Comparison of ENCODE assay signal across 1 cellular context in the genomic region with DNA sequence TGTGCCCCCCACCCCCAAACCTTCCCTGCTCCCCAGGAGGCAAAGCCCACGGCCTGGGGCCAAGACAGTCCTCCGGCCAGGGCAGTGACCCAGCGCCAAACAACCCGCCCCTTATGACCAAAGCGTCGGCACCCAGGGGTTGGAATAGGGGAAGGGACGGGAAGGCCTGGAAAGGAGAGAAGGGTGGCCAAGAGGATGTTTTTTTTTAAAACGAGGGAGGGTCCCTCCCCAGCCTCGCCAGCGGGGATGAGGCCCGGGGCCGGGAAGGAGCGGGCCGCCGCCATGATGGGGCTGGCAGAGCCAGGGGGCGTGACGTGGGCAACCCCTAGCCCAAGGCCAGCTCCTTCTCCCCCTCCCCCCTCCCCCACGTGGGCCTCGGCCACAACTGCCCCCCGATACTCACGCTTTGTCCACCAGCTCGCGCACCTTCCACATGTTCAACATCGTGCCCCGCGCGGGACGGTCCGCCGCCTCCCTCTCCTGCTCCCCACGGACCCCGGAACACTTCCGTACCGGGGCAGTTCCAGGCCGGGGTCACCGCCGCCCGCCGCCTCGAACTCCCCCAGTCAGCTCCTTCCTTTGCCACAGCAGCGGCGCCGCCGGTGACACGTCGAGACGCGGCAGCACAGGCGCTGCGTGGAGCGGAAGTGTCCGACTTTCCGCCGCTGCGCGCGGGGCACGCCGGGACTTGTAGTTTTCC.
A peak's percentile ranks its signal among the peaks of the same experiment; 100 is the strongest.
TF ChIP-seq lines count a peak whose summit lies in the region.

A gene (minus strand): TSS at position 619 of the 700 bp plus-strand sequence. CDS start 175 bp downstream, at position 444.

TF ChIP-seq in HepG2, 621 proteins besides CTCF, POLR2A, EP300 and RAD21 (continued from another document and continues in another):
- peak; percentile 41; the same call in 1 of the 2 replicates for TF ChIP-seq BCL6 (CRISPR knock-in tag; IDR thresholded peaks at IDR 0.05)
- no peak for TF ChIP-seq ZNF83 (CRISPR knock-in tag; IDR thresholded peaks at IDR 0.05; ENCODE audit: borderline replicate concordance)
- peak; percentile 76 for TF ChIP-seq POGZ (CRISPR knock-in tag; IDR thresholded peaks at IDR 0.05)
- TF ChIP-seq, protein P1, sequence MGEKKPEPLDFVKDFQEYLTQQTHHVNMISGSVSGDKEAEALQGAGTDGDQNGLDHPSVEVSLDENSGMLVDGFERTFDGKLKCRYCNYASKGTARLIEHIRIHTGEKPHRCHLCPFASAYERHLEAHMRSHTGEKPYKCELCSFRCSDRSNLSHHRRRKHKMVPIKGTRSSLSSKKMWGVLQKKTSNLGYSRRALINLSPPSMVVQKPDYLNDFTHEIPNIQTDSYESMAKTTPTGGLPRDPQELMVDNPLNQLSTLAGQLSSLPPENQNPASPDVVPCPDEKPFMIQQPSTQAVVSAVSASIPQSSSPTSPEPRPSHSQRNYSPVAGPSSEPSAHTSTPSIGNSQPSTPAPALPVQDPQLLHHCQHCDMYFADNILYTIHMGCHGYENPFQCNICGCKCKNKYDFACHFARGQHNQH (CRISPR knock-in tag; IDR thresholded peaks at IDR 0.05): 0 out of 2 replicates have a peak, but pooled peaks have one; percentile 45
- TF ChIP-seq HNRNPUL1 (IDR thresholded peaks at IDR 0.05; ENCODE audit: low read depth, low read length): no peak
- TF ChIP-seq, protein P2, sequence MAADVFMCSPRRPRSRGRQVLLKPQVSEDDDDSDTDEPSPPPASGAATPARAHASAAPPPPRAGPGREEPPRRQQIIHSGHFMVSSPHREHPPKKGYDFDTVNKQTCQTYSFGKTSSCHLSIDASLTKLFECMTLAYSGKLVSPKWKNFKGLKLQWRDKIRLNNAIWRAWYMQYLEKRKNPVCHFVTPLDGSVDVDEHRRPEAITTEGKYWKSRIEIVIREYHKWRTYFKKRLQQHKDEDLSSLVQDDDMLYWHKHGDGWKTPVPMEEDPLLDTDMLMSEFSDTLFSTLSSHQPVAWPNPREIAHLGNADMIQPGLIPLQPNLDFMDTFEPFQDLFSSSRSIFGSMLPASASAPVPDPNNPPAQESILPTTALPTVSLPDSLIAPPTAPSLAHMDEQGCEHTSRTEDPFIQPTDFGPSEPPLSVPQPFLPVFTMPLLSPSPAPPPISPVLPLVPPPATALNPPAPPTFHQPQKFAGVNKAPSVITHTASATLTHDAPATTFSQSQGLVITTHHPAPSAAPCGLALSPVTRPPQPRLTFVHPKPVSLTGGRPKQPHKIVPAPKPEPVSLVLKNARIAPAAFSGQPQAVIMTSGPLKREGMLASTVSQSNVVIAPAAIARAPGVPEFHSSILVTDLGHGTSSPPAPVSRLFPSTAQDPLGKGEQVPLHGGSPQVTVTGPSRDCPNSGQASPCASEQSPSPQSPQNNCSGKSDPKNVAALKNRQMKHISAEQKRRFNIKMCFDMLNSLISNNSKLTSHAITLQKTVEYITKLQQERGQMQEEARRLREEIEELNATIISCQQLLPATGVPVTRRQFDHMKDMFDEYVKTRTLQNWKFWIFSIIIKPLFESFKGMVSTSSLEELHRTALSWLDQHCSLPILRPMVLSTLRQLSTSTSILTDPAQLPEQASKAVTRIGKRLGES (CRISPR knock-in tag; IDR thresholded peaks at IDR 0.05; ENCODE audit: borderline replicate concordance): no peak
- TF ChIP-seq TSC22D2 (CRISPR knock-in tag; IDR thresholded peaks at IDR 0.05; ENCODE audit: borderline replicate concordance): no peak; the same call in 1 of the 2 replicates
- TF ChIP-seq, protein P3, sequence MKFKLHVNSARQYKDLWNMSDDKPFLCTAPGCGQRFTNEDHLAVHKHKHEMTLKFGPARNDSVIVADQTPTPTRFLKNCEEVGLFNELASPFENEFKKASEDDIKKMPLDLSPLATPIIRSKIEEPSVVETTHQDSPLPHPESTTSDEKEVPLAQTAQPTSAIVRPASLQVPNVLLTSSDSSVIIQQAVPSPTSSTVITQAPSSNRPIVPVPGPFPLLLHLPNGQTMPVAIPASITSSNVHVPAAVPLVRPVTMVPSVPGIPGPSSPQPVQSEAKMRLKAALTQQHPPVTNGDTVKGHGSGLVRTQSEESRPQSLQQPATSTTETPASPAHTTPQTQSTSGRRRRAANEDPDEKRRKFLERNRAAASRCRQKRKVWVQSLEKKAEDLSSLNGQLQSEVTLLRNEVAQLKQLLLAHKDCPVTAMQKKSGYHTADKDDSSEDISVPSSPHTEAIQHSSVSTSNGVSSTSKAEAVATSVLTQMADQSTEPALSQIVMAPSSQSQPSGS (CRISPR knock-in tag; IDR thresholded peaks at IDR 0.05): peak; percentile 56; the same call in 1 of the 2 replicates
- TF ChIP-seq NR2F6 (IDR thresholded peaks at IDR 0.05): no peak; the same call in 1 of the 2 replicates
- TF ChIP-seq NR2F6 (CRISPR knock-in tag; IDR thresholded peaks at IDR 0.05): 0 out of 2 replicates have a peak, but pooled peaks have one; percentile 19
- TF ChIP-seq ZNF788 (CRISPR knock-in tag; IDR thresholded peaks at IDR 0.05; ENCODE audit: borderline replicate concordance): peak; percentile 69; the same call in 1 of the 2 replicates
- peak; percentile 46 for TF ChIP-seq U2AF1 (optimal IDR thresholded peaks at IDR 0.05; ENCODE audit: low read depth, low read length)
- TF ChIP-seq, protein P4, sequence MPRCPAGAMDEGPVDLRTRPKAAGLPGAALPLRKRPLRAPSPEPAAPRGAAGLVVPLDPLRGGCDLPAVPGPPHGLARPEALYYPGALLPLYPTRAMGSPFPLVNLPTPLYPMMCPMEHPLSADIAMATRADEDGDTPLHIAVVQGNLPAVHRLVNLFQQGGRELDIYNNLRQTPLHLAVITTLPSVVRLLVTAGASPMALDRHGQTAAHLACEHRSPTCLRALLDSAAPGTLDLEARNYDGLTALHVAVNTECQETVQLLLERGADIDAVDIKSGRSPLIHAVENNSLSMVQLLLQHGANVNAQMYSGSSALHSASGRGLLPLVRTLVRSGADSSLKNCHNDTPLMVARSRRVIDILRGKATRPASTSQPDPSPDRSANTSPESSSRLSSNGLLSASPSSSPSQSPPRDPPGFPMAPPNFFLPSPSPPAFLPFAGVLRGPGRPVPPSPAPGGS (CRISPR knock-in tag; IDR thresholded peaks at IDR 0.05): 0 out of 2 replicates have a peak, but pooled peaks have one; percentile 40
- peak; percentile 86 for TF ChIP-seq ZFY (CRISPR knock-in tag; IDR thresholded peaks at IDR 0.05)
- TF ChIP-seq KAT8 (CRISPR knock-in tag; IDR thresholded peaks at IDR 0.05): peak; percentile 85
- peak; percentile 7; the same call in 1 of the 2 replicates for TF ChIP-seq ZNF543 (CRISPR knock-in tag; IDR thresholded peaks at IDR 0.05)
- TF ChIP-seq, protein P5, sequence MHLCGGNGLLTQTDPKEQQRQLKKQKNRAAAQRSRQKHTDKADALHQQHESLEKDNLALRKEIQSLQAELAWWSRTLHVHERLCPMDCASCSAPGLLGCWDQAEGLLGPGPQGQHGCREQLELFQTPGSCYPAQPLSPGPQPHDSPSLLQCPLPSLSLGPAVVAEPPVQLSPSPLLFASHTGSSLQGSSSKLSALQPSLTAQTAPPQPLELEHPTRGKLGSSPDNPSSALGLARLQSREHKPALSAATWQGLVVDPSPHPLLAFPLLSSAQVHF (CRISPR knock-in tag; IDR thresholded peaks at IDR 0.05): no peak
- TF ChIP-seq NFE2 (CRISPR knock-in tag; IDR thresholded peaks at IDR 0.05): no peak
- TF ChIP-seq MBD4 (IDR thresholded peaks at IDR 0.05; ENCODE audit: borderline replicate concordance, low read length): no peak
- no peak for TF ChIP-seq PHF21A (CRISPR knock-in tag; IDR thresholded peaks at IDR 0.05)
- no peak for TF ChIP-seq ZNF446 (CRISPR knock-in tag; IDR thresholded peaks at IDR 0.05)
- no peak for TF ChIP-seq IKZF1 (IDR thresholded peaks at IDR 0.05)
- peak; percentile 84; the same call in 1 of the 2 replicates for TF ChIP-seq KDM2A (CRISPR knock-in tag; IDR thresholded peaks at IDR 0.05; ENCODE audit: borderline replicate concordance, low read depth)
- TF ChIP-seq ZNF605 (CRISPR knock-in tag; IDR thresholded peaks at IDR 0.05): peak; percentile 61; the same call in 1 of the 2 replicates
- TF ChIP-seq NFIC (IDR thresholded peaks at IDR 0.05; ENCODE audit: low read length): no peak
- TF ChIP-seq NR2C2 (CRISPR knock-in tag; IDR thresholded peaks at IDR 0.05; ENCODE audit: borderline replicate concordance): peak; percentile 86
- TF ChIP-seq ZNF367 (CRISPR knock-in tag; IDR thresholded peaks at IDR 0.05; ENCODE audit: borderline replicate concordance): 0 out of 2 replicates have a peak, but pooled peaks have one; percentile 65
- TF ChIP-seq, protein P6, sequence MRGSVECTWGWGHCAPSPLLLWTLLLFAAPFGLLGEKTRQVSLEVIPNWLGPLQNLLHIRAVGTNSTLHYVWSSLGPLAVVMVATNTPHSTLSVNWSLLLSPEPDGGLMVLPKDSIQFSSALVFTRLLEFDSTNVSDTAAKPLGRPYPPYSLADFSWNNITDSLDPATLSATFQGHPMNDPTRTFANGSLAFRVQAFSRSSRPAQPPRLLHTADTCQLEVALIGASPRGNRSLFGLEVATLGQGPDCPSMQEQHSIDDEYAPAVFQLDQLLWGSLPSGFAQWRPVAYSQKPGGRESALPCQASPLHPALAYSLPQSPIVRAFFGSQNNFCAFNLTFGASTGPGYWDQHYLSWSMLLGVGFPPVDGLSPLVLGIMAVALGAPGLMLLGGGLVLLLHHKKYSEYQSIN (CRISPR knock-in tag; IDR thresholded peaks at IDR 0.05; ENCODE audit: borderline replicate concordance): no peak
- TF ChIP-seq KAT7 (CRISPR knock-in tag; IDR thresholded peaks at IDR 0.05; ENCODE audit: borderline replicate concordance): peak; percentile 81; the same call in 1 of the 2 replicates
- no peak for TF ChIP-seq LCORL (IDR thresholded peaks at IDR 0.05)
- peak; percentile 45; the same call in 1 of the 2 replicates for TF ChIP-seq LCORL (CRISPR knock-in tag; IDR thresholded peaks at IDR 0.05)
- peak; percentile 28; the same call in 1 of the 2 replicates for TF ChIP-seq HDAC2 (CRISPR knock-in tag; IDR thresholded peaks at IDR 0.05)
- TF ChIP-seq ZNF629 (CRISPR knock-in tag; conservative IDR thresholded peaks at IDR 0.05): no peak
- 0 out of 2 replicates have a peak, but pooled peaks have one; percentile 39 for TF ChIP-seq ZNF34 (CRISPR knock-in tag; IDR thresholded peaks at IDR 0.05; ENCODE audit: borderline replicate concordance)
- TF ChIP-seq ZNF292 (CRISPR knock-in tag; IDR thresholded peaks at IDR 0.05; ENCODE audit: borderline replicate concordance, low read depth): 0 out of 2 replicates have a peak, but pooled peaks have one; percentile 42
- no peak; the same call in 1 of the 2 replicates for TF ChIP-seq MED1 (CRISPR knock-in tag; IDR thresholded peaks at IDR 0.05)
- peak; percentile 91 for TF ChIP-seq HDAC1 (CRISPR knock-in tag; IDR thresholded peaks at IDR 0.05)
- TF ChIP-seq, protein P7, sequence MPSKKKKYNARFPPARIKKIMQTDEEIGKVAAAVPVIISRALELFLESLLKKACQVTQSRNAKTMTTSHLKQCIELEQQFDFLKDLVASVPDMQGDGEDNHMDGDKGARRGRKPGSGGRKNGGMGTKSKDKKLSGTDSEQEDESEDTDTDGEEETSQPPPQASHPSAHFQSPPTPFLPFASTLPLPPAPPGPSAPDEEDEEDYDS (CRISPR knock-in tag; IDR thresholded peaks at IDR 0.05): no peak
- TF ChIP-seq MBNL3 (CRISPR knock-in tag; conservative IDR thresholded peaks at IDR 0.05): no peak
- peak; percentile 60; the same call in 1 of the 2 replicates for TF ChIP-seq MTA1 (CRISPR knock-in tag; IDR thresholded peaks at IDR 0.05; ENCODE audit: borderline replicate concordance)
- peak; percentile 85 for TF ChIP-seq IRF2 (CRISPR knock-in tag; IDR thresholded peaks at IDR 0.05)
- no peak for TF ChIP-seq ZNF264 (CRISPR knock-in tag; IDR thresholded peaks at IDR 0.05)
- no peak for TF ChIP-seq ZNF33B (CRISPR knock-in tag; IDR thresholded peaks at IDR 0.05)
- peak; percentile 39; the same call in 1 of the 2 replicates for TF ChIP-seq ARNT2 (CRISPR knock-in tag; IDR thresholded peaks at IDR 0.05; ENCODE audit: low read depth)
- TF ChIP-seq RFXANK (CRISPR knock-in tag; IDR thresholded peaks at IDR 0.05): no peak
- TF ChIP-seq SIX4 (CRISPR knock-in tag; IDR thresholded peaks at IDR 0.05): no peak
- TF ChIP-seq FOXP1 (IDR thresholded peaks at IDR 0.05): no peak
- no peak for TF ChIP-seq FOXP1 (CRISPR knock-in tag; IDR thresholded peaks at IDR 0.05)
- TF ChIP-seq TGIF2 (CRISPR knock-in tag; IDR thresholded peaks at IDR 0.05): peak; percentile 48; the same call in 1 of the 2 replicates
- TF ChIP-seq SMC3 (IDR thresholded peaks at IDR 0.05; ENCODE audit: low read length): no peak
- TF ChIP-seq, protein P8, sequence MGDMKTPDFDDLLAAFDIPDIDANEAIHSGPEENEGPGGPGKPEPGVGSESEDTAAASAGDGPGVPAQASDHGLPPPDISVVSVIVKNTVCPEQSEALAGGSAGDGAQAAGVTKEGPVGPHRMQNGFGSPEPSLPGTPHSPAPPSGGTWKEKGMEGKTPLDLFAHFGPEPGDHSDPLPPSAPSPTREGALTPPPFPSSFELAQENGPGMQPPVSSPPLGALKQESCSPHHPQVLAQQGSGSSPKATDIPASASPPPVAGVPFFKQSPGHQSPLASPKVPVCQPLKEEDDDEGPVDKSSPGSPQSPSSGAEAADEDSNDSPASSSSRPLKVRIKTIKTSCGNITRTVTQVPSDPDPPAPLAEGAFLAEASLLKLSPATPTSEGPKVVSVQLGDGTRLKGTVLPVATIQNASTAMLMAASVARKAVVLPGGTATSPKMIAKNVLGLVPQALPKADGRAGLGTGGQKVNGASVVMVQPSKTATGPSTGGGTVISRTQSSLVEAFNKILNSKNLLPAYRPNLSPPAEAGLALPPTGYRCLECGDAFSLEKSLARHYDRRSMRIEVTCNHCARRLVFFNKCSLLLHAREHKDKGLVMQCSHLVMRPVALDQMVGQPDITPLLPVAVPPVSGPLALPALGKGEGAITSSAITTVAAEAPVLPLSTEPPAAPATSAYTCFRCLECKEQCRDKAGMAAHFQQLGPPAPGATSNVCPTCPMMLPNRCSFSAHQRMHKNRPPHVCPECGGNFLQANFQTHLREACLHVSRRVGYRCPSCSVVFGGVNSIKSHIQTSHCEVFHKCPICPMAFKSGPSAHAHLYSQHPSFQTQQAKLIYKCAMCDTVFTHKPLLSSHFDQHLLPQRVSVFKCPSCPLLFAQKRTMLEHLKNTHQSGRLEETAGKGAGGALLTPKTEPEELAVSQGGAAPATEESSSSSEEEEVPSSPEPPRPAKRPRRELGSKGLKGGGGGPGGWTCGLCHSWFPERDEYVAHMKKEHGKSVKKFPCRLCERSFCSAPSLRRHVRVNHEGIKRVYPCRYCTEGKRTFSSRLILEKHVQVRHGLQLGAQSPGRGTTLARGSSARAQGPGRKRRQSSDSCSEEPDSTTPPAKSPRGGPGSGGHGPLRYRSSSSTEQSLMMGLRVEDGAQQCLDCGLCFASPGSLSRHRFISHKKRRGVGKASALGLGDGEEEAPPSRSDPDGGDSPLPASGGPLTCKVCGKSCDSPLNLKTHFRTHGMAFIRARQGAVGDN (CRISPR knock-in tag; IDR thresholded peaks at IDR 0.05): peak; percentile 82
- peak; percentile 33; the same call in 1 of the 2 replicates for TF ChIP-seq ERF (CRISPR knock-in tag; IDR thresholded peaks at IDR 0.05)
- TF ChIP-seq ZNF354B (CRISPR knock-in tag; IDR thresholded peaks at IDR 0.05): peak; percentile 82; the same call in 1 of the 2 replicates
- TF ChIP-seq ZNF124 (CRISPR knock-in tag; IDR thresholded peaks at IDR 0.05): 0 out of 2 replicates have a peak, but pooled peaks have one; percentile 35
- TF ChIP-seq HOXA3 (CRISPR knock-in tag; IDR thresholded peaks at IDR 0.05): peak; percentile 89
- TF ChIP-seq NFYB (CRISPR knock-in tag; IDR thresholded peaks at IDR 0.05): peak; percentile 64
- no peak for TF ChIP-seq ZNF160 (CRISPR knock-in tag; IDR thresholded peaks at IDR 0.05)
- no peak for TF ChIP-seq CC2D1A (CRISPR knock-in tag; IDR thresholded peaks at IDR 0.05)
- TF ChIP-seq IKZF4 (CRISPR knock-in tag; IDR thresholded peaks at IDR 0.05; ENCODE audit: borderline replicate concordance, low read depth, not compliant biosample characterization): no peak
- no peak for TF ChIP-seq ZNF205 (CRISPR knock-in tag; IDR thresholded peaks at IDR 0.05)
- TF ChIP-seq MIER3 (CRISPR knock-in tag; IDR thresholded peaks at IDR 0.05; ENCODE audit: borderline replicate concordance): no peak
